In genomic region chr16:51553910-51554309, GRCh38 we compare ENCODE assay signal across 16 cellular contexts.
"Had no signal": no experiment of that assay in that cellular context is flagged by ENCODE, and none has a peak within 500 bp of the region (broad histone marks: within the 10 kb centered on the region; RNA-seq: fewer than 3 reads in every experiment).

No MANE protein-coding gene starts in this region.

- ATAC-seq: activated CD8-positive, alpha-beta memory T cell treated with anti-CD3 and anti-CD28 coated beads, Interleukin-2, amount 10 ng/mL, durations not matched to agents 7 days and 5 days; left ventricle myocardium superior; SK-N-SH treated with all-trans-retinoic acid at 6 μM for 48 hours; stimulated activated effector memory CD8-positive, alpha-beta T cell treated with anti-CD3 and anti-CD28 coated beads, Interleukin-12 subunit alpha, Interleukin-12 subunit beta, amount 100 ng/mL, for 72 hours had no signal

- H3K27ac ChIP-seq: colonic mucosa, esophagus squamous epithelium, hepatocyte, ovary had no signal

- DNase-seq: activated CD4-positive, alpha-beta memory T cell treated with anti-CD3 and anti-CD28 coated beads for 36 hours; activated CD4-positive, CD25-positive, alpha-beta regulatory T cell treated with anti-CD3 and anti-CD28 coated beads, Interleukin-2, amount 50 U/mL, for 72 hours; activated CD8-positive, alpha-beta memory T cell treated with anti-CD3 and anti-CD28 coated beads, Interleukin-2, amount 10 ng/mL, durations not matched to agents 7 days and 5 days; activated naive CD4-positive, alpha-beta T cell treated with anti-CD3 and anti-CD28 coated beads, Interleukin-2, amount 10 ng/mL, durations not matched to agents 7 days and 5 days; activated T-cell treated with anti-CD3 and anti-CD28 coated beads, Interleukin-2, amount 50 U/mL, for 1 hour; colonic mucosa; esophagus squamous epithelium; kidney glomerular epithelial cell; left ventricle myocardium superior; nephron progenitor cell; ovary; T-helper 1 cell; T1000 had no signal

- H3K4me3 ChIP-seq: colonic mucosa, esophagus squamous epithelium, hepatocyte, ovary had no signal
